In genomic region chr13:26929971-26930730, GRCh38 we compare ENCODE assay signal across 8 cellular contexts.
DNase-seq lines count a peak whose midpoint lies in the region; ATAC-seq and TF ChIP-seq lines count a peak whose summit lies in the region.

No MANE protein-coding gene starts in this region.

- ATAC-seq in HG03135 (IDR thresholded peaks at IDR 0.05; ENCODE audit: unreplicated experiment) = no peak

- in situ Hi-C loops in GM13976 (cut with MboI; ENCODE audit: low sequenced_read_pairs, unreplicated experiment) = no loop called here

- TF ChIP-seq CTCF in GM13976 (IDR thresholded peaks at IDR 0.05; ENCODE audit: borderline replicate concordance, control extremely low read depth, extremely low read depth, insufficient read depth, missing control alignments) = peak; percentile 91
- peak; percentile 78 for TF ChIP-seq CTCF in LNCaP clone FGC (IDR thresholded peaks at IDR 0.05; ENCODE audit: control insufficient read depth, extremely low read depth, insufficient read depth)
- TF ChIP-seq CTCF in foreskin fibroblast (IDR thresholded peaks at IDR 0.05; ENCODE audit: low read depth, low read length) = peak; percentile 98
- TF ChIP-seq CTCF in neutrophil (IDR thresholded peaks at IDR 0.05) = peak; percentile 74

- no peaks in the 10 kb centered on the region for H3K36me3 ChIP-seq in neutrophil

- H3K4me1 Mint-ChIP-seq in activated T-helper 2 cell treated with anti-CD3 and anti-CD28 coated beads, Interferon-gamma antibody, Interleukin-2, Interleukin-4, amounts not matched to agents 10 μg/mL and 5 μg/mL and 100 μg/mL, durations not matched to agents 14 hours and 24 hours and 36 hours (ENCODE audit: low read depth) = peaks cover 3% of the 10 kb centered on the region

- no peaks in the 10 kb centered on the region for H3K4me1 ChIP-seq in neutrophil (ENCODE audit: control insufficient read depth in 1 of 2, insufficient read depth in 1 of 2, low read depth in 1 of 2, low read length in 1 of 2)

- H3K27me3 Mint-ChIP-seq in activated T-helper 2 cell treated with anti-CD3 and anti-CD28 coated beads, Interferon-gamma antibody, Interleukin-2, Interleukin-4, amounts not matched to agents 10 μg/mL and 5 μg/mL and 100 μg/mL, durations not matched to agents 14 hours and 24 hours and 36 hours (ENCODE audit: low read depth) = peaks cover 11% of the 10 kb centered on the region

- no peaks in the 10 kb centered on the region for H3K36me3 Mint-ChIP-seq in activated T-helper 2 cell treated with anti-CD3 and anti-CD28 coated beads, Interferon-gamma antibody, Interleukin-2, Interleukin-4, amounts not matched to agents 10 μg/mL and 5 μg/mL and 100 μg/mL, durations not matched to agents 14 hours and 24 hours and 36 hours (ENCODE audit: low read depth)

- H3K27ac Mint-ChIP-seq in activated T-helper 2 cell treated with anti-CD3 and anti-CD28 coated beads, Interferon-gamma antibody, Interleukin-2, Interleukin-4, amounts not matched to agents 10 μg/mL and 5 μg/mL and 100 μg/mL, durations not matched to agents 14 hours and 24 hours and 36 hours = no peak overlapping the region

- H3K9me3 Mint-ChIP-seq in activated T-helper 2 cell treated with anti-CD3 and anti-CD28 coated beads, Interferon-gamma antibody, Interleukin-2, Interleukin-4, amounts not matched to agents 10 μg/mL and 5 μg/mL and 100 μg/mL, durations not matched to agents 14 hours and 24 hours and 36 hours = no peaks in the 10 kb centered on the region

- H3K4me3 Mint-ChIP-seq in activated T-helper 2 cell treated with anti-CD3 and anti-CD28 coated beads, Interferon-gamma antibody, Interleukin-2, Interleukin-4, amounts not matched to agents 10 μg/mL and 5 μg/mL and 100 μg/mL, durations not matched to agents 14 hours and 24 hours and 36 hours (ENCODE audit: low read depth) = no peak overlapping the region

- H3K27ac ChIP-seq in neutrophil (no peak overlapping the region), substantia nigra (ENCODE audit: low read depth, low read length, poor library complexity, severe bottlenecking) (no peak overlapping the region)

- H3K27me3 ChIP-seq in neutrophil = no peaks in the 10 kb centered on the region

- DNase-seq in GM13976 (ENCODE audit: low spot score) (peak; percentile 81), LNCaP clone FGC (ENCODE audit: low read depth) (no peak), RPMI8226 (peak; percentile 65), foreskin fibroblast (peak; percentile 43 to 83), substantia nigra (lab: John Stamatoyannopoulos, UW) (peak in 44 of 49 donors; percentile 4 to 82 (median 53))
- peak; percentile 48 for DNase-seq in activated T-helper 2 cell treated with anti-CD3 and anti-CD28 coated beads, Interferon-gamma antibody, Interleukin-2, Interleukin-4, amounts not matched to agents 10 μg/mL and 5 μg/mL and 100 μg/mL, durations not matched to agents 14 hours and 24 hours and 36 hours (ENCODE audit: low spot score)

- intact Hi-C loops in activated T-helper 2 cell treated with anti-CD3 and anti-CD28 coated beads, Interferon-gamma antibody, Interleukin-2, Interleukin-4, amounts not matched to agents 10 μg/mL and 5 μg/mL and 100 μg/mL, durations not matched to agents 14 hours and 24 hours and 36 hours (cut with micrococcal nuclease) = loop anchor here (2.0 kb wide), 1 partner anchor 221 kb away; no protein-coding TSS in a partner anchor

- H3K4me3 ChIP-seq in LNCaP clone FGC (ENCODE audit: low read depth, low read length) = no peak overlapping the region
- H3K4me3 ChIP-seq in foreskin fibroblast (ENCODE audit: low read depth in 1 of 2, low read length in 2 of 2) = no peak overlapping the region
- H3K4me3 ChIP-seq in neutrophil (ENCODE audit: low read depth in 1 of 2, low read length in 1 of 2) = no peak overlapping the region

- H3K9me3 ChIP-seq in neutrophil = no peaks in the 10 kb centered on the region
